11 cellular contexts compared by ENCODE assay signal in the genomic region with DNA sequence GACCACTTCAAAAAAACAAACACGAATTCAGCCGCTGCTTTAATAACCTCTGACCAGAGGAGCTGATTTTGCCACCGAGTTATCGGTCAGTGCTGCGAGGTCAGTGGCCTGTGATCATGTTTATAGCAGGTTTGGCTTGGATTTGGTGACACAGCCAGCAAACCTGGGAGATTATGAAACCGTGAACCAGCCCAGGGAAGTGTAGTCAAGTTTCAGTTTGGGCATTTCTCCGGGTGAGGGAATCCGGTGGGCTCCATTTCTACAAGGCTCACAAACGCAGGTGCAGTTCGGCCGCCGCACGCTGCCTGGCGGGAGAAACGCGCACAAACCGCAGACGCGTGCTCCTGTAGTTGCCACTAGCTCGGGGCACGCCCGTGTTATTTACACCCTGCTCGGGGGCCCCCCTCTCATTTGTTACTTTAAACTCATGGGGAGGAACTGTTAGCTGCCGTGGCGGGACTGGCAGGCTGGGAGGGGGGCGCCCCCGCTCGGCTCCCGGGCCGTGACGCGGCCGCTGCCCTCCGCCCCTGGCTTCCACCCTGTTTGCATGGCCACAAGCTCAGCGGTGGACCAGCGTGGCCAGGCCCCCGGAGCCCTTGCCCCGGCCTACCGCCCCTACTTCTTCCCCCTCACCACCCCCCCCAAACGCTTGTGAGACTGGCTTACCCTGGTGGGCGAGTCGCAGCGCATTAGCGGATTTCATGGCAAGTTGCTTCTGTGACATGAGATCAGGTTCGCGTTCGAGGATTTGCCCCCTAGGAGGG. TPM values are rescaled to one million over a fixed set of nuclear protein-coding genes. Genes with fewer than 3 reads are reported as not detected.
DNase-seq lines count a peak whose midpoint lies in the region; ATAC-seq and TF ChIP-seq lines count a peak whose summit lies in the region.
"Had no signal": no experiment of that assay in that cellular context is flagged by ENCODE, and none has a peak within 500 bp of the region (broad histone marks: within the 10 kb centered on the region; RNA-seq: fewer than 3 reads in every experiment).

No MANE protein-coding gene starts in this region.

- H3K27ac Mint-ChIP-seq in activated naive CD8-positive, alpha-beta T cell treated with anti-CD3 and anti-CD28 coated beads, Interleukin-2, amount 10 ng/mL, durations not matched to agents 7 days and 5 days, result no peak overlapping the region

- no peaks in the 10 kb centered on the region for H3K9me3 Mint-ChIP-seq in activated naive CD8-positive, alpha-beta T cell treated with anti-CD3 and anti-CD28 coated beads, Interleukin-2, amount 10 ng/mL, durations not matched to agents 7 days and 5 days

- H3K4me3 Mint-ChIP-seq in activated naive CD8-positive, alpha-beta T cell treated with anti-CD3 and anti-CD28 coated beads, Interleukin-2, amount 10 ng/mL, durations not matched to agents 7 days and 5 days, result peak overlapping the region; percentile 67

- DNase-seq in stimulated activated CD4-positive, alpha-beta T cell treated with anti-CD3 and anti-CD28 coated beads, Interleukin-15, amount 100 ng/mL, for 24 hours, result peak; percentile 17
- DNase-seq in stimulated activated CD4-positive, alpha-beta T cell treated with anti-CD3 and anti-CD28 coated beads, Interleukin-2, amount 100 ng/mL, for 48 hours, result no peak
- no peak for DNase-seq in activated naive CD8-positive, alpha-beta T cell treated with anti-CD3 and anti-CD28 coated beads, Interleukin-2, amount 10 ng/mL, durations not matched to agents 7 days and 5 days
- DNase-seq in right lobe of liver (peak; percentile 62 to 89 (median 81)), hypothalamus (lab: John Stamatoyannopoulos, UW) (no peak), cerebellum (ENCODE audit: low spot score) (no peak)
- DNase-seq: DMS153 had no signal

- TF ChIP-seq POLR2A in right lobe of liver (IDR thresholded peaks at IDR 0.05), result peak; percentile 67

- peak overlapping the region; percentile 86 to 99 (median 98) for H3K27ac ChIP-seq in right lobe of liver
- H3K27ac ChIP-seq in thymus (ENCODE audit: low read depth), result no peak overlapping the region

- H3K4me3 ChIP-seq in right lobe of liver (peak overlapping the region; percentile 55 to 68 (median 63)), thymus (ENCODE audit: low read length) (peak overlapping the region; percentile 25)

- intact Hi-C loops in right lobe of liver (cut with DNase I), result no loop called here

- H3K9me3 ChIP-seq in right lobe of liver, result no peaks in the 10 kb centered on the region
- H3K9me3 ChIP-seq in thymus (ENCODE audit: control insufficient read depth), result peaks cover 2% of the 10 kb centered on the region

- H3K36me3 Mint-ChIP-seq in activated naive CD8-positive, alpha-beta T cell treated with anti-CD3 and anti-CD28 coated beads, Interleukin-2, amount 10 ng/mL, durations not matched to agents 7 days and 5 days, result peaks cover 1% of the 10 kb centered on the region

- no peak for TF ChIP-seq CTCF in right lobe of liver (IDR thresholded peaks at IDR 0.05)

- H3K4me1 ChIP-seq in right lobe of liver (peaks cover 0 to 49% (median 16%) of the 10 kb centered on the region in 4 donors), thymus (ENCODE audit: control insufficient read depth, insufficient read depth, low read length) (peaks cover 12% of the 10 kb centered on the region)

- H3K27me3 Mint-ChIP-seq in activated naive CD8-positive, alpha-beta T cell treated with anti-CD3 and anti-CD28 coated beads, Interleukin-2, amount 10 ng/mL, durations not matched to agents 7 days and 5 days, result peaks cover 92% of the 10 kb centered on the region

- H3K4me1 Mint-ChIP-seq in activated naive CD8-positive, alpha-beta T cell treated with anti-CD3 and anti-CD28 coated beads, Interleukin-2, amount 10 ng/mL, durations not matched to agents 7 days and 5 days, result peaks cover 9% of the 10 kb centered on the region

- H3K27me3 ChIP-seq in right lobe of liver (no peaks in the 10 kb centered on the region), thymus (ENCODE audit: control insufficient read depth, insufficient read depth) (peaks cover 87% of the 10 kb centered on the region)

- ATAC-seq in activated naive CD8-positive, alpha-beta T cell treated with anti-CD3 and anti-CD28 coated beads, Interleukin-2, amount 10 ng/mL, durations not matched to agents 7 days and 5 days (ENCODE audit: low read depth), result no peak
- ATAC-seq in right lobe of liver (peak; percentile 39 to 60 (median 54)), GM18870 (IDR thresholded peaks at IDR 0.05; ENCODE audit: unreplicated experiment) (no peak)

- POLR2A ChIA-PET in activated naive CD8-positive, alpha-beta T cell treated with anti-CD3 and anti-CD28 coated beads, Interleukin-2, amount 10 ng/mL, durations not matched to agents 7 days and 5 days (lab: Charles Lee), result no interaction called here

- no peaks in the 10 kb centered on the region for H3K36me3 ChIP-seq in right lobe of liver
- H3K36me3 ChIP-seq in thymus (ENCODE audit: control insufficient read depth, insufficient read depth), result no peaks in the 10 kb centered on the region

- WGBS in right lobe of liver (ENCODE audit: insufficient coverage, low coverage, low lambda C conversion rate, missing lambda C conversion rate), result 2% methylated on average over 13 of the region's 47 CpGs
- 3% methylated on average over 47 of the region's 47 CpGs for WGBS in thymus

RNA-seq across cellular contexts. Expression of gene ONECUT1, which starts 13.6 kb away (rescaled TPM):
- not detected for total RNA-seq in activated naive CD8-positive, alpha-beta T cell treated with anti-CD3 and anti-CD28 coated beads, Interleukin-2, amount 10 ng/mL, durations not matched to agents 7 days and 5 days
- 10 to 100 TPM; 41.3 to 58.2 (median 52.5) TPM for total RNA-seq in right lobe of liver
- polyA plus RNA-seq in thymus, result 0.05 TPM
- total RNA-seq in cerebellum, result 1.5 TPM
- total RNA-seq: fibroblast of lung, LHCN-M2 had no signal
- polyA plus RNA-seq: fibroblast of lung had no signal

Comparison
In these comparisons a context has a peak if more than half of its experiments do, and no peak if none do; other contexts are left out.
1. DNase-seq: peak in stimulated activated CD4-positive, alpha-beta T cell treated with anti-CD3 and anti-CD28 coated beads, Interleukin-15, amount 100 ng/mL, for 24 hours (single experiment) and right lobe of liver (3 of 3); none in stimulated activated CD4-positive, alpha-beta T cell treated with anti-CD3 and anti-CD28 coated beads, Interleukin-2, amount 100 ng/mL, for 48 hours (0 of 2), activated naive CD8-positive, alpha-beta T cell treated with anti-CD3 and anti-CD28 coated beads, Interleukin-2, amount 10 ng/mL, durations not matched to agents 7 days and 5 days (single experiment), hypothalamus (0 of 51) and cerebellum (single experiment).
2. ATAC-seq: peak in right lobe of liver (4 of 4); none in activated naive CD8-positive, alpha-beta T cell treated with anti-CD3 and anti-CD28 coated beads, Interleukin-2, amount 10 ng/mL, durations not matched to agents 7 days and 5 days (single experiment) and GM18870 (single experiment).
3. RNA of gene ONECUT1, which starts 13.6 kb away (total RNA-seq): 41.3 to 58.2 TPM in right lobe of liver; 1.5 TPM in cerebellum (single experiment) and not detected in activated naive CD8-positive, alpha-beta T cell treated with anti-CD3 and anti-CD28 coated beads, Interleukin-2, amount 10 ng/mL, durations not matched to agents 7 days and 5 days; every median in the first group is over 10 times any median in the second.